In genomic region chr7:143372070-143372469, GRCh38 we compare ENCODE assay signal across 8 cellular contexts. TPM values are rescaled to one million over a fixed set of nuclear protein-coding genes. Genes with fewer than 3 reads are reported as not detected.
DNase-seq lines count a peak whose midpoint lies in the region; ATAC-seq and TF ChIP-seq lines count a peak whose summit lies in the region.

No MANE protein-coding gene starts in this region.

- peak overlapping the region; percentile 80 for H3K27ac Mint-ChIP-seq in activated CD4-positive, alpha-beta memory T cell treated with anti-CD3 and anti-CD28 coated beads, Interleukin-2, amount 10 ng/mL, durations not matched to agents 7 days and 5 days
- no peak overlapping the region for H3K27ac Mint-ChIP-seq in type B pancreatic cell

- CTCF ChIA-PET in activated CD4-positive, alpha-beta memory T cell treated with anti-CD3 and anti-CD28 coated beads, Interleukin-2, amount 10 ng/mL, durations not matched to agents 7 days and 5 days (lab: Charles Lee), result interaction anchor here (0.7 to 2.0 kb wide), 11 partner anchors 8 to 132 kb away, joined by 3 to 14 read pairs (median 4); partner anchors contain the start of genes CASP2 and CLCN1

- DNase-seq in stimulated activated CD4-positive, alpha-beta T cell treated with anti-CD3 and anti-CD28 coated beads, Interleukin-12 subunit alpha, Interleukin-12 subunit beta, amount 100 ng/mL, for 48 hours (ENCODE audit: low read depth in 2 of 3, low spot score in 1 of 3), result peak; percentile 34 to 52 (median 46)
- DNase-seq in stimulated activated CD4-positive, alpha-beta T cell treated with anti-CD3 and anti-CD28 coated beads, Interleukin-12 subunit alpha, Interleukin-12 subunit beta, amount 100 ng/mL, for 4 hours, result no peak
- peak; percentile 66 for DNase-seq in activated CD4-positive, alpha-beta memory T cell treated with anti-CD3 and anti-CD28 coated beads, Interleukin-2, amount 10 ng/mL, durations not matched to agents 7 days and 5 days
- DNase-seq in globus pallidus (ENCODE audit: low spot score) (peak; percentile 95), type B pancreatic cell (ENCODE audit: extremely low spot score, unreplicated experiment) (no peak), NCI-H187 treated with DMSO at 0.1 percent for 48 hours (lab: John Stamatoyannopoulos, UW) (no peak)
- DNase-seq in stimulated activated CD4-positive, alpha-beta T cell treated with anti-CD3 and anti-CD28 coated beads, TNF-alpha, amount 100 ng/mL, for 48 hours (ENCODE audit: low read depth in 3 of 3), result peak in 2 of 3 donors; percentile 29 to 34

- no peaks in the 10 kb centered on the region for H3K9me3 Mint-ChIP-seq in activated CD4-positive, alpha-beta memory T cell treated with anti-CD3 and anti-CD28 coated beads, Interleukin-2, amount 10 ng/mL, durations not matched to agents 7 days and 5 days
- no peaks in the 10 kb centered on the region for H3K9me3 Mint-ChIP-seq in type B pancreatic cell

- ATAC-seq in GM18909 (IDR thresholded peaks at IDR 0.05; ENCODE audit: poor library complexity, unreplicated experiment), result no peak

- H3K36me3 Mint-ChIP-seq in activated CD4-positive, alpha-beta memory T cell treated with anti-CD3 and anti-CD28 coated beads, Interleukin-2, amount 10 ng/mL, durations not matched to agents 7 days and 5 days (ENCODE audit: low read depth), result peaks cover 2% of the 10 kb centered on the region
- no peaks in the 10 kb centered on the region for H3K36me3 Mint-ChIP-seq in type B pancreatic cell

- peaks cover 55% of the 10 kb centered on the region for H3K4me1 Mint-ChIP-seq in activated CD4-positive, alpha-beta memory T cell treated with anti-CD3 and anti-CD28 coated beads, Interleukin-2, amount 10 ng/mL, durations not matched to agents 7 days and 5 days
- H3K4me1 Mint-ChIP-seq in type B pancreatic cell (ENCODE audit: unreplicated experiment), result peaks cover 16% of the 10 kb centered on the region

- POLR2A ChIA-PET in activated CD4-positive, alpha-beta memory T cell treated with anti-CD3 and anti-CD28 coated beads, Interleukin-2, amount 10 ng/mL, durations not matched to agents 7 days and 5 days (lab: Charles Lee), result interaction anchor here (1.4 to 1.7 kb wide), 3 partner anchors 8 to 109 kb away, joined by 5 to 8 read pairs (median 5); partner anchors contain the start of gene GSTK1

- H3K27me3 Mint-ChIP-seq in activated CD4-positive, alpha-beta memory T cell treated with anti-CD3 and anti-CD28 coated beads, Interleukin-2, amount 10 ng/mL, durations not matched to agents 7 days and 5 days, result no peaks in the 10 kb centered on the region
- peaks cover 15% of the 10 kb centered on the region for H3K27me3 Mint-ChIP-seq in type B pancreatic cell

- TF ChIP-seq CTCF in type B pancreatic cell (conservative IDR thresholded peaks at IDR 0.05), result no peak

- H3K4me3 Mint-ChIP-seq in activated CD4-positive, alpha-beta memory T cell treated with anti-CD3 and anti-CD28 coated beads, Interleukin-2, amount 10 ng/mL, durations not matched to agents 7 days and 5 days, result no peak overlapping the region
- no peak overlapping the region for H3K4me3 Mint-ChIP-seq in type B pancreatic cell

RNA-seq across cellular contexts. Expression of gene ZYX, which starts 9.1 kb away (rescaled TPM):
- total RNA-seq in activated CD4-positive, alpha-beta memory T cell treated with anti-CD3 and anti-CD28 coated beads, Interleukin-2, amount 10 ng/mL, durations not matched to agents 7 days and 5 days, result 100 to 1,000 TPM; 235 to 249 TPM
- total RNA-seq in type B pancreatic cell (ENCODE audit: low replicate concordance), result 73.2 and 107 TPM in 2 replicates

RNA-seq across cellular contexts. Expression of gene FAM131B, which starts 9.6 kb away (rescaled TPM):
- 1 to 10 TPM; 1.2 TPM for total RNA-seq in activated CD4-positive, alpha-beta memory T cell treated with anti-CD3 and anti-CD28 coated beads, Interleukin-2, amount 10 ng/mL, durations not matched to agents 7 days and 5 days
- 2.1 and 6.5 TPM in 2 replicates for total RNA-seq in type B pancreatic cell (ENCODE audit: low replicate concordance)

RNA-seq across cellular contexts. Expression of gene EPHA1, which starts 36.6 kb away (rescaled TPM):
- total RNA-seq in activated CD4-positive, alpha-beta memory T cell treated with anti-CD3 and anti-CD28 coated beads, Interleukin-2, amount 10 ng/mL, durations not matched to agents 7 days and 5 days, result 1 to 10 TPM; 1.1 to 1.2 TPM
- 18.0 and 40.1 TPM in 2 replicates for total RNA-seq in type B pancreatic cell (ENCODE audit: low replicate concordance)

RNA-seq across cellular contexts. Expression of gene CLCN1, which starts 56.2 kb away (rescaled TPM):
- total RNA-seq in activated CD4-positive, alpha-beta memory T cell treated with anti-CD3 and anti-CD28 coated beads, Interleukin-2, amount 10 ng/mL, durations not matched to agents 7 days and 5 days, result under 1 TPM in 1 of 2 experiments, not detected in 1; 0.10 TPM
- 0.12 and 0.22 TPM in 2 replicates for total RNA-seq in type B pancreatic cell (ENCODE audit: low replicate concordance)

Comparison
In these comparisons a context has a peak if more than half of its experiments do, and no peak if none do; other contexts are left out.
1. DNase-seq: peak in stimulated activated CD4-positive, alpha-beta T cell treated with anti-CD3 and anti-CD28 coated beads, Interleukin-12 subunit alpha, Interleukin-12 subunit beta, amount 100 ng/mL, for 48 hours (3 of 3), activated CD4-positive, alpha-beta memory T cell treated with anti-CD3 and anti-CD28 coated beads, Interleukin-2, amount 10 ng/mL, durations not matched to agents 7 days and 5 days (single experiment), globus pallidus (single experiment) and stimulated activated CD4-positive, alpha-beta T cell treated with anti-CD3 and anti-CD28 coated beads, TNF-alpha, amount 100 ng/mL, for 48 hours (2 of 3); none in stimulated activated CD4-positive, alpha-beta T cell treated with anti-CD3 and anti-CD28 coated beads, Interleukin-12 subunit alpha, Interleukin-12 subunit beta, amount 100 ng/mL, for 4 hours (single experiment), type B pancreatic cell (single experiment) and NCI-H187 treated with DMSO at 0.1 percent for 48 hours (single experiment).